ENCODE assay signal across 34 cellular contexts in the genomic region with DNA sequence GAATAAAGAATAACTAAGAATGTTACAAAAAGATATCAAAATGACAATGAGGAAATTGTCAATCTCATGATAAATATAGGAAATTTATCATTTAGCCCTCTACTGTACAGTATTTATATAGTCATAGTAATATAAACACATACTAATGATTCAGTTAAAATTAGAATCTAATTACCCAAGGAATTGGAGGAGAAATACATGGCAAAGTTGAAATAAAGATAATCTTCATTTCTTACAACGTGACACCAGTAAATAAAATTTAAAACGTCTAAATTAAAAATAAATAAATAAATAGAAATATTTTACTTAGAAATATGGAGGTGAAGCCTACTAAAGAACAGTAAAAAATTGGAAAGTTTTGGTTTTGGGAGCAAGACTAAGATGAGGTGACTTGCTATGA.
DNase-seq lines count a peak whose midpoint lies in the region; ATAC-seq, FAIRE-seq and TF ChIP-seq lines count a peak whose summit lies in the region.
"Had no signal": no experiment of that assay in that cellular context is flagged by ENCODE, and none has a peak within 500 bp of the region (broad histone marks: within the 10 kb centered on the region; RNA-seq: fewer than 3 reads in every experiment).

No MANE protein-coding gene starts in this region.

- no peaks in the 10 kb centered on the region for H3K9me2 ChIP-seq in GM23338 (ENCODE audit: insufficient read depth)

- TF ChIP-seq CTCF in GM23338 (conservative IDR thresholded peaks at IDR 0.05; ENCODE audit: low read depth in 2 of 2) (no peak), coronary artery (IDR thresholded peaks at IDR 0.05) (no peak)

- ATAC-seq in GM23338, result no peak
- ATAC-seq in natural killer cell treated with Interleukin-12 subunit alpha and Interleukin-12 subunit beta and Interleukin-15 and Interleukin-18, amount 100 ng/mL, for 72 hours, result no peak
- ATAC-seq: A549; CD8-positive, alpha-beta T cell had no signal

- H3K36me3 ChIP-seq in GM23338 (ENCODE audit: insufficient read depth), result no peaks in the 10 kb centered on the region
- H3K36me3 ChIP-seq: BE2C; BLaER1; BLaER1 treated with 17β-estradiol and CSF1 and Interleukin-3, amounts not matched to agents 10 nM and 100 nM had no signal

- no peaks in the 10 kb centered on the region for H4K20me1 ChIP-seq in GM23338 (replicated peaks; ENCODE audit: insufficient read depth)
- H4K20me1 ChIP-seq: BLaER1; BLaER1 treated with 17β-estradiol and CSF1 and Interleukin-3, amounts not matched to agents 10 nM and 100 nM had no signal

- no peak overlapping the region for H3K4me3 Mint-ChIP-seq in GM23338
- H3K4me3 Mint-ChIP-seq in natural killer cell treated with Interleukin-12 subunit alpha and Interleukin-12 subunit beta and Interleukin-15 and Interleukin-18, amount 100 ng/mL, for 72 hours, result no peak overlapping the region
- H3K4me3 Mint-ChIP-seq: B cell; CD14-positive monocyte; CD4-positive, alpha-beta memory T cell; CD4-positive, alpha-beta T cell; CD4-positive, CD25-positive, alpha-beta regulatory T cell; CD8-positive, alpha-beta memory T cell; CD8-positive, alpha-beta T cell had no signal

- H3K4me1 Mint-ChIP-seq in GM23338, result no peaks in the 10 kb centered on the region; the same call in 2 of the 3 replicates
- no peaks in the 10 kb centered on the region for H3K4me1 Mint-ChIP-seq in natural killer cell treated with Interleukin-12 subunit alpha and Interleukin-12 subunit beta and Interleukin-15 and Interleukin-18, amount 100 ng/mL, for 72 hours (ENCODE audit: low read depth in 2 of 2)
- H3K4me1 Mint-ChIP-seq: B cell; CD14-positive monocyte; CD4-positive, alpha-beta memory T cell; CD4-positive, CD25-positive, alpha-beta regulatory T cell; CD8-positive, alpha-beta memory T cell had no signal

- no peak overlapping the region for H3K4me2 ChIP-seq in GM23338
- H3K4me2 ChIP-seq: A549; BLaER1; BLaER1 treated with 17β-estradiol and CSF1 and Interleukin-3, amounts not matched to agents 10 nM and 100 nM had no signal

- no peaks in the 10 kb centered on the region for H3K27me3 ChIP-seq in GM23338 (ENCODE audit: insufficient read depth)
- H3K27me3 ChIP-seq: BE2C; BLaER1; BLaER1 treated with 17β-estradiol and CSF1 and Interleukin-3, amounts not matched to agents 10 nM and 100 nM had no signal

- H3K9me3 Mint-ChIP-seq in GM23338, result peaks cover 20% of the 10 kb centered on the region
- peaks cover 23% of the 10 kb centered on the region for H3K9me3 Mint-ChIP-seq in natural killer cell treated with Interleukin-12 subunit alpha and Interleukin-12 subunit beta and Interleukin-15 and Interleukin-18, amount 100 ng/mL, for 72 hours

- no peak overlapping the region for H2AFZ ChIP-seq in GM23338

- H3K27ac ChIP-seq in GM23338 (ENCODE audit: low read depth), result no peak overlapping the region
- H3K27ac ChIP-seq in coronary artery, result no peak overlapping the region
- H3K27ac ChIP-seq: 22Rv1; A549; BLaER1; BLaER1 treated with 17β-estradiol and CSF1 and Interleukin-3, amounts not matched to agents 10 nM and 100 nM; C4-2B had no signal

- no peak for DNase-seq in HEK293T (ENCODE audit: extremely low spot score)
- no peak for DNase-seq in GM23338 (ENCODE audit: low spot score)
- DNase-seq in coronary artery (ENCODE audit: low spot score), result no peak
- no peak for DNase-seq in natural killer cell treated with Interleukin-12 subunit alpha and Interleukin-12 subunit beta and Interleukin-15 and Interleukin-18, amount 100 ng/mL, for 72 hours (ENCODE audit: low spot score)
- DNase-seq: 8988T; ACHN; AML-193; BE2C; C1 segment of cervical spinal cord; Caco-2; Calu3; CD4-positive, alpha-beta memory T cell; CD4-positive, alpha-beta T cell; CD4-positive, CD25-positive, alpha-beta regulatory T cell; CD8-positive, alpha-beta memory T cell; CD8-positive, alpha-beta T cell; COR-L47; DMS 273 treated with DMSO at 0.1 percent for 48 hours; DMS153; DMS53; DMS79; DMS79 treated with DMSO at 0.1 percent for 48 hours; DND-41; EL had no signal

- H3K36me3 Mint-ChIP-seq in GM23338 (ENCODE audit: low read depth), result peaks cover 7% of the 10 kb centered on the region; the same call in 1 of the 3 replicates
- peaks cover 10% of the 10 kb centered on the region for H3K36me3 Mint-ChIP-seq in natural killer cell treated with Interleukin-12 subunit alpha and Interleukin-12 subunit beta and Interleukin-15 and Interleukin-18, amount 100 ng/mL, for 72 hours
- H3K36me3 Mint-ChIP-seq: CD14-positive monocyte; CD4-positive, alpha-beta memory T cell; CD4-positive, CD25-positive, alpha-beta regulatory T cell; CD8-positive, alpha-beta memory T cell; CD8-positive, alpha-beta T cell had no signal

- no peak overlapping the region for H3K27ac Mint-ChIP-seq in GM23338
- H3K27ac Mint-ChIP-seq in natural killer cell treated with Interleukin-12 subunit alpha and Interleukin-12 subunit beta and Interleukin-15 and Interleukin-18, amount 100 ng/mL, for 72 hours, result no peak overlapping the region
- H3K27ac Mint-ChIP-seq: B cell; CD14-positive monocyte; CD4-positive, alpha-beta T cell; CD4-positive, CD25-positive, alpha-beta regulatory T cell; CD8-positive, alpha-beta memory T cell; CD8-positive, alpha-beta T cell had no signal

- H3K4me3 ChIP-seq in GM23338 (no peak overlapping the region), coronary artery (no peak overlapping the region)
- H3K4me3 ChIP-seq: A549; BLaER1; BLaER1 treated with 17β-estradiol and CSF1 and Interleukin-3, amounts not matched to agents 10 nM and 100 nM had no signal

- H3K4me1 ChIP-seq in GM23338 (ENCODE audit: insufficient read depth), result no peaks in the 10 kb centered on the region
- H3K4me1 ChIP-seq: A549, BE2C, Caco-2 had no signal

- no peaks in the 10 kb centered on the region for H3K79me2 ChIP-seq in GM23338 (replicated peaks; ENCODE audit: insufficient read depth)

- H3F3A ChIP-seq in GM23338 (replicated peaks; ENCODE audit: low read depth), result no peaks in the 10 kb centered on the region

- POLR2A ChIA-PET in HEK293T (lab: Yijun Ruan, JAX), result no interaction called here

- CTCF ChIA-PET in HEK293T (lab: Yijun Ruan, JAX), result no interaction called here

- FAIRE-seq in A204.1 (lab: Jason Lieb, UNC) (peak; percentile 16), G401.6 (lab: Jason Lieb, UNC) (peak; percentile 80)
- FAIRE-seq: A549, D721Med had no signal

- H3K27me3 Mint-ChIP-seq in GM23338 (ENCODE audit: insufficient read depth, low read depth, poor library complexity), result no peaks in the 10 kb centered on the region
- H3K27me3 Mint-ChIP-seq in natural killer cell treated with Interleukin-12 subunit alpha and Interleukin-12 subunit beta and Interleukin-15 and Interleukin-18, amount 100 ng/mL, for 72 hours, result no peaks in the 10 kb centered on the region
- H3K27me3 Mint-ChIP-seq: B cell; CD4-positive, alpha-beta memory T cell; CD4-positive, alpha-beta T cell; CD4-positive, CD25-positive, alpha-beta regulatory T cell; CD8-positive, alpha-beta memory T cell had no signal

TF ChIP-seq in HEK293T, 16 proteins besides CTCF, POLR2A, EP300 and RAD21:
- TF ChIP-seq SP1 (IDR thresholded peaks at IDR 0.05) (no peak), FOXK2 (IDR thresholded peaks at IDR 0.05) (0 out of 2 replicates have a peak, but pooled peaks have one; percentile 50), SUZ12 (IDR thresholded peaks at IDR 0.05) (0 out of 2 replicates have a peak, but pooled peaks have one; percentile 54)

TF ChIP-seq in GM23338, 12 proteins besides CTCF, POLR2A, EP300 and RAD21:
- TF ChIP-seq STAT1 (IDR thresholded peaks at IDR 0.05; ENCODE audit: unreplicated experiment) (no peak), CREB1 (CRISPR knock-in tag; IDR thresholded peaks at IDR 0.05; ENCODE audit: low read depth) (no peak)
- TF ChIP-seq, protein P1, sequence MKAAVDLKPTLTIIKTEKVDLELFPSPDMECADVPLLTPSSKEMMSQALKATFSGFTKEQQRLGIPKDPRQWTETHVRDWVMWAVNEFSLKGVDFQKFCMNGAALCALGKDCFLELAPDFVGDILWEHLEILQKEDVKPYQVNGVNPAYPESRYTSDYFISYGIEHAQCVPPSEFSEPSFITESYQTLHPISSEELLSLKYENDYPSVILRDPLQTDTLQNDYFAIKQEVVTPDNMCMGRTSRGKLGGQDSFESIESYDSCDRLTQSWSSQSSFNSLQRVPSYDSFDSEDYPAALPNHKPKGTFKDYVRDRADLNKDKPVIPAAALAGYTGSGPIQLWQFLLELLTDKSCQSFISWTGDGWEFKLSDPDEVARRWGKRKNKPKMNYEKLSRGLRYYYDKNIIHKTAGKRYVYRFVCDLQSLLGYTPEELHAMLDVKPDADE (IDR thresholded peaks at IDR 0.05), result no peak
